Comparison of ENCODE assay signal across 26 cellular contexts in genomic region chr2:234701841-234702240, GRCh38.
"Had no signal": no experiment of that assay in that cellular context is flagged by ENCODE, and none has a peak within 500 bp of the region (broad histone marks: within the 10 kb centered on the region; RNA-seq: fewer than 3 reads in every experiment).

No MANE protein-coding gene starts in this region.

- H3K9me3 Mint-ChIP-seq: natural killer cell had no signal

- H3K27ac ChIP-seq: ovary, parathyroid adenoma, psoas muscle, right lobe of liver, sigmoid colon, stomach, thoracic aorta, thyroid gland, tibial nerve, upper lobe of left lung, vagina had no signal

- H3K4me3 ChIP-seq: ovary, psoas muscle, right lobe of liver, sigmoid colon, stomach, thoracic aorta, thyroid gland, tibial nerve, upper lobe of left lung, vagina had no signal

- H3K4me3 Mint-ChIP-seq: natural killer cell; nephron; stimulated activated effector memory CD8-positive, alpha-beta T cell treated with anti-CD3 and anti-CD28 coated beads, Interleukin-12 subunit alpha, Interleukin-12 subunit beta, amount 100 ng/mL, for 72 hours; stimulated activated naive B cell treated with anti-CD40 and anti-IgM and Interleukin-4, amounts not matched to agents 10 μg/mL and 1 μg/mL and 100 μg/mL, for 72 hours; stimulated activated naive CD8-positive, alpha-beta T cell treated with anti-CD3 and anti-CD28 coated beads, Interleukin-15, Interleukin-2, amounts not matched to agents 100 ng/mL and 50 ng/mL, for 24 hours had no signal

- H3K36me3 Mint-ChIP-seq: natural killer cell; stimulated activated effector memory CD8-positive, alpha-beta T cell treated with anti-CD3 and anti-CD28 coated beads, Interleukin-12 subunit alpha, Interleukin-12 subunit beta, amount 100 ng/mL, for 72 hours had no signal

- H3K4me1 ChIP-seq: parathyroid adenoma, psoas muscle, sigmoid colon, stomach, thyroid gland, tibial nerve, upper lobe of left lung, vagina had no signal

- H3K4me1 Mint-ChIP-seq: natural killer cell had no signal

- H2AFZ ChIP-seq: parathyroid adenoma had no signal

- H3K9me3 ChIP-seq: ovary, psoas muscle, thyroid gland, vagina had no signal

- ATAC-seq: natural killer cell; psoas muscle; right cardiac atrium; stimulated activated effector memory CD8-positive, alpha-beta T cell treated with anti-CD3 and anti-CD28 coated beads, Interleukin-12 subunit alpha, Interleukin-12 subunit beta, amount 100 ng/mL, for 72 hours; stimulated activated naive B cell treated with anti-CD40 and anti-IgM and Interleukin-4, amounts not matched to agents 10 μg/mL and 1 μg/mL and 100 μg/mL, for 72 hours had no signal

- DNase-seq: natural killer cell; occipital lobe; ovary; psoas muscle; right cardiac atrium; right lobe of liver; sigmoid colon; small intestine; stimulated activated CD4-positive, alpha-beta T cell treated with anti-CD3 and anti-CD28 coated beads, Interleukin-15, amount 100 ng/mL, for 24 hours; stimulated activated CD4-positive, alpha-beta T cell treated with anti-CD3 and anti-CD28 coated beads, Interleukin-2, amount 100 ng/mL, for 24 hours; stimulated activated CD4-positive, alpha-beta T cell treated with anti-CD3 and anti-CD28 coated beads, Interleukin-2, amount 100 ng/mL, for 48 hours; stimulated activated CD4-positive, alpha-beta T cell treated with anti-CD3 and anti-CD28 coated beads, Interleukin-4, amount 100 ng/mL, for 24 hours; stimulated activated naive B cell treated with anti-CD40 and anti-IgM and Interleukin-4, amounts not matched to agents 10 μg/mL and 1 μg/mL and 100 μg/mL, for 72 hours; stimulated activated naive CD4-positive, alpha-beta T cell treated with Interleukin-2 at 50 U/mL for 16 hours; stomach; thyroid gland; trophoblast cell had no signal

- H3K27ac Mint-ChIP-seq: natural killer cell; stimulated activated effector memory CD8-positive, alpha-beta T cell treated with anti-CD3 and anti-CD28 coated beads, Interleukin-12 subunit alpha, Interleukin-12 subunit beta, amount 100 ng/mL, for 72 hours; stimulated activated naive CD8-positive, alpha-beta T cell treated with anti-CD3 and anti-CD28 coated beads, Interleukin-15, Interleukin-2, amounts not matched to agents 100 ng/mL and 50 ng/mL, for 24 hours had no signal

- H3K9ac ChIP-seq: parathyroid adenoma had no signal

- H3K27me3 ChIP-seq: ovary, right lobe of liver, sigmoid colon, stomach, thyroid gland, tibial nerve, upper lobe of left lung, vagina had no signal

- H3K36me3 ChIP-seq: ovary, right lobe of liver, sigmoid colon, stomach, thoracic aorta, thyroid gland, tibial nerve, upper lobe of left lung, vagina had no signal

- FAIRE-seq: small intestine, urothelium cell line had no signal

- H3K79me2 ChIP-seq: parathyroid adenoma had no signal
